Comparison of ENCODE assay signal across 19 cellular contexts in genomic region chr5:146034127-146034526, GRCh38.
"Had no signal": no experiment of that assay in that cellular context is flagged by ENCODE, and none has a peak within 500 bp of the region (broad histone marks: within the 10 kb centered on the region; RNA-seq: fewer than 3 reads in every experiment).

No MANE protein-coding gene starts in this region.

- H3K27me3 ChIP-seq: brain microvascular endothelial cell, thyroid gland had no signal

- ATAC-seq: stimulated activated naive B cell treated with anti-CD40 and anti-IgM and Interleukin-4, amounts not matched to agents 10 μg/mL and 1 μg/mL and 100 μg/mL, for 72 hours had no signal

- H3K9me3 ChIP-seq: thyroid gland had no signal

- DNase-seq: activated CD4-positive, alpha-beta T cell treated with anti-CD3 and anti-CD28 coated beads for 1 hour; activated CD4-positive, alpha-beta T cell treated with anti-CD3 and anti-CD28 coated beads, Interleukin-2, amount 50 U/mL, for 4 hours; activated naive CD4-positive, alpha-beta T cell; activated naive CD8-positive, alpha-beta T cell treated with anti-CD3 and anti-CD28 coated beads, Interleukin-2, amount 10 ng/mL, durations not matched to agents 7 days and 5 days; activated T-cell treated with anti-CD3 and anti-CD28 coated beads for 4 hours; anterior cingulate cortex; brain microvascular endothelial cell; effector CD8-positive, alpha-beta T cell; foreskin fibroblast; hypothalamus; mesenchymal stem cell; nucleus accumbens; posterior cingulate gyrus; retina; stimulated activated CD4-positive, alpha-beta T cell treated with anti-CD3 and anti-CD28 coated beads, Interleukin-15, amount 100 ng/mL, for 24 hours; stimulated activated CD4-positive, alpha-beta T cell treated with anti-CD3 and anti-CD28 coated beads, Interleukin-4, amount 100 ng/mL, for 1 hour; stimulated activated naive B cell treated with anti-CD40 and anti-IgM and Interleukin-4, amounts not matched to agents 10 μg/mL and 1 μg/mL and 100 μg/mL, for 72 hours; thyroid gland had no signal

- H3K4me3 ChIP-seq: thyroid gland had no signal

- H3K36me3 ChIP-seq: brain microvascular endothelial cell, thyroid gland had no signal

- H3K27ac ChIP-seq: brain microvascular endothelial cell, thyroid gland had no signal

- FAIRE-seq: urothelium cell line had no signal

- H3K4me1 ChIP-seq: thyroid gland had no signal
